Comparison of ENCODE assay signal across 8 cellular contexts in genomic region chr6:36912583-36912982, GRCh38. TPM values are rescaled to one million over a fixed set of nuclear protein-coding genes. Genes with fewer than 3 reads are reported as not detected.
DNase-seq lines count a peak whose midpoint lies in the region; ATAC-seq and TF ChIP-seq lines count a peak whose summit lies in the region.

No MANE protein-coding gene starts in this region.

- no peaks in the 10 kb centered on the region for H3K27me3 ChIP-seq in suprapubic skin

- peak in 1 of 2 donors; percentile 2 for TF ChIP-seq CTCF in suprapubic skin (IDR thresholded peaks at IDR 0.05)

- peak; percentile 84 for ATAC-seq in HG03135 (IDR thresholded peaks at IDR 0.05; ENCODE audit: unreplicated experiment)

- no peak overlapping the region for H3K27ac ChIP-seq in suprapubic skin

- DNase-seq in NCI-H1105 treated with DMSO at 0.1 percent for 48 hours (lab: John Stamatoyannopoulos, UW) (peak; percentile 6), NCI-H1105 (lab: John Stamatoyannopoulos, UW) (no peak), dedifferentiated amniotic fluid mesenchymal stem cell (ENCODE audit: extremely low spot score) (peak; percentile 86), suprapubic skin (ENCODE audit: low spot score in 2 of 2) (no peak), NCI-H187 (lab: John Stamatoyannopoulos, UW) (no peak)
- DNase-seq in activated CD4-positive, alpha-beta T cell treated with anti-CD3 and anti-CD28 coated beads for 24 hours (ENCODE audit: low read depth in 2 of 2): peak; percentile 26 to 27
- peak; percentile 71 for DNase-seq in stimulated activated CD4-positive, alpha-beta T cell treated with anti-CD3 and anti-CD28 coated beads, Interleukin-4, amount 100 ng/mL, for 24 hours

- H3K4me1 ChIP-seq in suprapubic skin: peaks cover 37% of the 10 kb centered on the region

- no peak for TF ChIP-seq POLR2A in suprapubic skin (IDR thresholded peaks at IDR 0.05)

- no peak for TF ChIP-seq EP300 in suprapubic skin (IDR thresholded peaks at IDR 0.05)

- 33% methylated on average over 8 of the region's 8 CpGs for WGBS in suprapubic skin

- H3K9me3 ChIP-seq in suprapubic skin: no peaks in the 10 kb centered on the region

- peaks cover 24% of the 10 kb centered on the region for H3K36me3 ChIP-seq in suprapubic skin

- no peak overlapping the region for H3K4me3 ChIP-seq in suprapubic skin

RNA-seq across cellular contexts. Expression of gene C6orf89, which starts 26.8 kb away (rescaled TPM):
- total RNA-seq in suprapubic skin: 10 to 100 TPM; 29.8 to 42.1 (median 37.9) TPM

RNA-seq across cellular contexts. Expression of gene PPIL1, which starts 38.0 kb away (rescaled TPM):
- total RNA-seq in suprapubic skin: 10 to 100 TPM in 1 of 4 donors, 1 to 10 TPM in 3; 4.1 to 16.6 (median 7.7) TPM

RNA-seq across cellular contexts. Expression of gene PI16, which starts 42.0 kb away (rescaled TPM):
- 10 to 100 TPM in 1 of 4 donors, 1 to 10 TPM in 3; 2.8 to 17.2 (median 3.9) TPM for total RNA-seq in suprapubic skin

Comparison
In these comparisons a context has a peak if more than half of its experiments do, and no peak if none do; other contexts are left out.
1. DNase-seq: peak in NCI-H1105 treated with DMSO at 0.1 percent for 48 hours (single experiment), activated CD4-positive, alpha-beta T cell treated with anti-CD3 and anti-CD28 coated beads for 24 hours (2 of 2), dedifferentiated amniotic fluid mesenchymal stem cell (single experiment) and stimulated activated CD4-positive, alpha-beta T cell treated with anti-CD3 and anti-CD28 coated beads, Interleukin-4, amount 100 ng/mL, for 24 hours (single experiment); none in NCI-H1105 (single experiment), suprapubic skin (0 of 2) and NCI-H187 (0 of 2).